In the genomic region with DNA sequence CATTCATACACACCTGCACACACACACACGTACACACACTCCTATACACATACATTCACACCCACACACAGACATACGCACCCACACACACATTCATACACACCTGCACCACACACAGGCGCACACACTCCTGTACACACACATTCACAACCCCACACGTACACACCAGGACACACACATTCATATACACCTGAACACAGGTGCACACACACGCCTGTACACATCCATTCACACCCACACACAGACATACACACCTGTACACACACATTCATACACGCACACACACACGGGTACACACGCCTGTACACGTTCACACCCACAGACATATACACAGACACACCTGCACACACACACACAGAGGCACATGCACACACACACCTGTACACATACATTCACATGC, we compare ENCODE assay signal across 2 cellular contexts.
TF ChIP-seq lines count a peak whose summit lies in the region.

No MANE protein-coding gene starts in this region.

TF ChIP-seq in HepG2, 621 proteins besides CTCF, POLR2A, EP300 and RAD21:
- TF ChIP-seq, protein P1, sequence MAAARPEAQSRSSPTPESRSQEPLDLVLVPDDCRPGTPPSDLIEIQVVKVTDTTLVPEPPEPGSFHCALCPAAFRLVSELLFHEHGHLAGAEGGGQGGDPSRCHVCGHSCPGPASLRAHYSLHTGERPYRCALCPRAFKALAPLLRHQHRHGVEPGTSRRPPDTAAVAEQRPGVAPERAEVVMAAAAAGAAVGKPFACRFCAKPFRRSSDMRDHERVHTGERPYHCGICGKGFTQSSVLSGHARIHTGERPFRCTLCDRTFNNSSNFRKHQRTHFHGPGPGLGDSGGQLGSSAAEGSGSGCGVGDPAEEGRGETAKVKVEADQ (CRISPR knock-in tag; IDR thresholded peaks at IDR 0.05; ENCODE audit: borderline replicate concordance): no peak
- TF ChIP-seq, protein P2, sequence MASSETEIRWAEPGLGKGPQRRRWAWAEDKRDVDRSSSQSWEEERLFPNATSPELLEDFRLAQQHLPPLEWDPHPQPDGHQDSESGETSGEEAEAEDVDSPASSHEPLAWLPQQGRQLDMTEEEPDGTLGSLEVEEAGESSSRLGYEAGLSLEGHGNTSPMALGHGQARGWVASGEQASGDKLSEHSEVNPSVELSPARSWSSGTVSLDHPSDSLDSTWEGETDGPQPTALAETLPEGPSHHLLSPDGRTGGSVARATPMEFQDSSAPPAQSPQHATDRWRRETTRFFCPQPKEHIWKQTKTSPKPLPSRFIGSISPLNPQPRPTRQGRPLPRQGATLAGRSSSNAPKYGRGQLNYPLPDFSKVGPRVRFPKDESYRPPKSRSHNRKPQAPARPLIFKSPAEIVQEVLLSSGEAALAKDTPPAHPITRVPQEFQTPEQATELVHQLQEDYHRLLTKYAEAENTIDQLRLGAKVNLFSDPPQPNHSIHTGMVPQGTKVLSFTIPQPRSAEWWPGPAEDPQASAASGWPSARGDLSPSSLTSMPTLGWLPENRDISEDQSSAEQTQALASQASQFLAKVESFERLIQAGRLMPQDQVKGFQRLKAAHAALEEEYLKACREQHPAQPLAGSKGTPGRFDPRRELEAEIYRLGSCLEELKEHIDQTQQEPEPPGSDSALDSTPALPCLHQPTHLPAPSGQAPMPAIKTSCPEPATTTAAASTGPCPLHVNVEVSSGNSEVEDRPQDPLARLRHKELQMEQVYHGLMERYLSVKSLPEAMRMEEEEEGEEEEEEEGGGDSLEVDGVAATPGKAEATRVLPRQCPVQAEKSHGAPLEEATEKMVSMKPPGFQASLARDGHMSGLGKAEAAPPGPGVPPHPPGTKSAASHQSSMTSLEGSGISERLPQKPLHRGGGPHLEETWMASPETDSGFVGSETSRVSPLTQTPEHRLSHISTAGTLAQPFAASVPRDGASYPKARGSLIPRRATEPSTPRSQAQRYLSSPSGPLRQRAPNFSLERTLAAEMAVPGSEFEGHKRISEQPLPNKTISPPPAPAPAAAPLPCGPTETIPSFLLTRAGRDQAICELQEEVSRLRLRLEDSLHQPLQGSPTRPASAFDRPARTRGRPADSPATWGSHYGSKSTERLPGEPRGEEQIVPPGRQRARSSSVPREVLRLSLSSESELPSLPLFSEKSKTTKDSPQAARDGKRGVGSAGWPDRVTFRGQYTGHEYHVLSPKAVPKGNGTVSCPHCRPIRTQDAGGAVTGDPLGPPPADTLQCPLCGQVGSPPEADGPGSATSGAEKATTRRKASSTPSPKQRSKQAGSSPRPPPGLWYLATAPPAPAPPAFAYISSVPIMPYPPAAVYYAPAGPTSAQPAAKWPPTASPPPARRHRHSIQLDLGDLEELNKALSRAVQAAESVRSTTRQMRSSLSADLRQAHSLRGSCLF (CRISPR knock-in tag; IDR thresholded peaks at IDR 0.05; ENCODE audit: borderline replicate concordance): no peak
- no peak for TF ChIP-seq KLF16 (CRISPR knock-in tag; IDR thresholded peaks at IDR 0.05)
- no peak for TF ChIP-seq ASH2L (IDR thresholded peaks at IDR 0.05; ENCODE audit: insufficient read length, low read depth, low read length)
- TF ChIP-seq, protein P3, sequence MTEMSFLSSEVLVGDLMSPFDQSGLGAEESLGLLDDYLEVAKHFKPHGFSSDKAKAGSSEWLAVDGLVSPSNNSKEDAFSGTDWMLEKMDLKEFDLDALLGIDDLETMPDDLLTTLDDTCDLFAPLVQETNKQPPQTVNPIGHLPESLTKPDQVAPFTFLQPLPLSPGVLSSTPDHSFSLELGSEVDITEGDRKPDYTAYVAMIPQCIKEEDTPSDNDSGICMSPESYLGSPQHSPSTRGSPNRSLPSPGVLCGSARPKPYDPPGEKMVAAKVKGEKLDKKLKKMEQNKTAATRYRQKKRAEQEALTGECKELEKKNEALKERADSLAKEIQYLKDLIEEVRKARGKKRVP (CRISPR knock-in tag; IDR thresholded peaks at IDR 0.05): no peak
- no peak for TF ChIP-seq RBM39 (IDR thresholded peaks at IDR 0.05; ENCODE audit: low read depth, low read length, poor library complexity, severe bottlenecking)
- TF ChIP-seq HNF4G (IDR thresholded peaks at IDR 0.05; ENCODE audit: borderline replicate concordance, low read depth, low read length): no peak
- no peak for TF ChIP-seq HNF4G (CRISPR knock-in tag; IDR thresholded peaks at IDR 0.05; ENCODE audit: borderline replicate concordance, low read depth)
- TF ChIP-seq, protein P4, sequence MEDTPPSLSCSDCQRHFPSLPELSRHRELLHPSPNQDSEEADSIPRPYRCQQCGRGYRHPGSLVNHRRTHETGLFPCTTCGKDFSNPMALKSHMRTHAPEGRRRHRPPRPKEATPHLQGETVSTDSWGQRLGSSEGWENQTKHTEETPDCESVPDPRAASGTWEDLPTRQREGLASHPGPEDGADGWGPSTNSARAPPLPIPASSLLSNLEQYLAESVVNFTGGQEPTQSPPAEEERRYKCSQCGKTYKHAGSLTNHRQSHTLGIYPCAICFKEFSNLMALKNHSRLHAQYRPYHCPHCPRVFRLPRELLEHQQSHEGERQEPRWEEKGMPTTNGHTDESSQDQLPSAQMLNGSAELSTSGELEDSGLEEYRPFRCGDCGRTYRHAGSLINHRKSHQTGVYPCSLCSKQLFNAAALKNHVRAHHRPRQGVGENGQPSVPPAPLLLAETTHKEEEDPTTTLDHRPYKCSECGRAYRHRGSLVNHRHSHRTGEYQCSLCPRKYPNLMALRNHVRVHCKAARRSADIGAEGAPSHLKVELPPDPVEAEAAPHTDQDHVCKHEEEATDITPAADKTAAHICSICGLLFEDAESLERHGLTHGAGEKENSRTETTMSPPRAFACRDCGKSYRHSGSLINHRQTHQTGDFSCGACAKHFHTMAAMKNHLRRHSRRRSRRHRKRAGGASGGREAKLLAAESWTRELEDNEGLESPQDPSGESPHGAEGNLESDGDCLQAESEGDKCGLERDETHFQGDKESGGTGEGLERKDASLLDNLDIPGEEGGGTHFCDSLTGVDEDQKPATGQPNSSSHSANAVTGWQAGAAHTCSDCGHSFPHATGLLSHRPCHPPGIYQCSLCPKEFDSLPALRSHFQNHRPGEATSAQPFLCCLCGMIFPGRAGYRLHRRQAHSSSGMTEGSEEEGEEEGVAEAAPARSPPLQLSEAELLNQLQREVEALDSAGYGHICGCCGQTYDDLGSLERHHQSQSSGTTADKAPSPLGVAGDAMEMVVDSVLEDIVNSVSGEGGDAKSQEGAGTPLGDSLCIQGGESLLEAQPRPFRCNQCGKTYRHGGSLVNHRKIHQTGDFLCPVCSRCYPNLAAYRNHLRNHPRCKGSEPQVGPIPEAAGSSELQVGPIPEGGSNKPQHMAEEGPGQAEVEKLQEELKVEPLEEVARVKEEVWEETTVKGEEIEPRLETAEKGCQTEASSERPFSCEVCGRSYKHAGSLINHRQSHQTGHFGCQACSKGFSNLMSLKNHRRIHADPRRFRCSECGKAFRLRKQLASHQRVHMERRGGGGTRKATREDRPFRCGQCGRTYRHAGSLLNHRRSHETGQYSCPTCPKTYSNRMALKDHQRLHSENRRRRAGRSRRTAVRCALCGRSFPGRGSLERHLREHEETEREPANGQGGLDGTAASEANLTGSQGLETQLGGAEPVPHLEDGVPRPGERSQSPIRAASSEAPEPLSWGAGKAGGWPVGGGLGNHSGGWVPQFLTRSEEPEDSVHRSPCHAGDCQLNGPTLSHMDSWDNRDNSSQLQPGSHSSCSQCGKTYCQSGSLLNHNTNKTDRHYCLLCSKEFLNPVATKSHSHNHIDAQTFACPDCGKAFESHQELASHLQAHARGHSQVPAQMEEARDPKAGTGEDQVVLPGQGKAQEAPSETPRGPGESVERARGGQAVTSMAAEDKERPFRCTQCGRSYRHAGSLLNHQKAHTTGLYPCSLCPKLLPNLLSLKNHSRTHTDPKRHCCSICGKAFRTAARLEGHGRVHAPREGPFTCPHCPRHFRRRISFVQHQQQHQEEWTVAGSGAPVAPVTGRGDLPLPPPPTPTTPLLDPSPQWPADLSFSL (CRISPR knock-in tag; IDR thresholded peaks at IDR 0.05): peak; percentile 12; the same call in 1 of the 2 replicates

TF ChIP-seq in H1, 55 proteins besides CTCF, POLR2A, EP300 and RAD21:
- TF ChIP-seq, protein P5, sequence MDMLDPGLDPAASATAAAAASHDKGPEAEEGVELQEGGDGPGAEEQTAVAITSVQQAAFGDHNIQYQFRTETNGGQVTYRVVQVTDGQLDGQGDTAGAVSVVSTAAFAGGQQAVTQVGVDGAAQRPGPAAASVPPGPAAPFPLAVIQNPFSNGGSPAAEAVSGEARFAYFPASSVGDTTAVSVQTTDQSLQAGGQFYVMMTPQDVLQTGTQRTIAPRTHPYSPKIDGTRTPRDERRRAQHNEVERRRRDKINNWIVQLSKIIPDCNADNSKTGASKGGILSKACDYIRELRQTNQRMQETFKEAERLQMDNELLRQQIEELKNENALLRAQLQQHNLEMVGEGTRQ (IDR thresholded peaks at IDR 0.05; ENCODE audit: low read length): no peak
- TF ChIP-seq SP2 (IDR thresholded peaks at IDR 0.05; ENCODE audit: low read length) (no peak), CREB1 (IDR thresholded peaks at IDR 0.05) (no peak), EGR1 (IDR thresholded peaks at IDR 0.05; ENCODE audit: borderline replicate concordance, low read depth, low read length) (no peak), TAF1 (IDR thresholded peaks at IDR 0.05; ENCODE audit: low read depth, low read length) (no peak), SIRT6 (IDR thresholded peaks at IDR 0.05; ENCODE audit: low read length) (no peak), SAP30 (IDR thresholded peaks at IDR 0.05; ENCODE audit: insufficient read depth, insufficient replicate concordance, low read length) (no peak), RXRA (IDR thresholded peaks at IDR 0.05; ENCODE audit: insufficient read depth, low read depth, low read length) (no peak), SP1 (IDR thresholded peaks at IDR 0.05; ENCODE audit: low read depth, low read length) (no peak), SIX5 (IDR thresholded peaks at IDR 0.05; ENCODE audit: low read depth, low read length) (no peak), PHF8 (conservative IDR thresholded peaks at IDR 0.05; ENCODE audit: low read depth, low read length) (no peak), ASH2L (IDR thresholded peaks at IDR 0.05; ENCODE audit: low read length) (no peak)
- TF ChIP-seq, protein P6, sequence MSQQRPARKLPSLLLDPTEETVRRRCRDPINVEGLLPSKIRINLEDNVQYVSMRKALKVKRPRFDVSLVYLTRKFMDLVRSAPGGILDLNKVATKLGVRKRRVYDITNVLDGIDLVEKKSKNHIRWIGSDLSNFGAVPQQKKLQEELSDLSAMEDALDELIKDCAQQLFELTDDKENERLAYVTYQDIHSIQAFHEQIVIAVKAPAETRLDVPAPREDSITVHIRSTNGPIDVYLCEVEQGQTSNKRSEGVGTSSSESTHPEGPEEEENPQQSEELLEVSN (IDR thresholded peaks at IDR 0.05): no peak
- TF ChIP-seq, protein P7, sequence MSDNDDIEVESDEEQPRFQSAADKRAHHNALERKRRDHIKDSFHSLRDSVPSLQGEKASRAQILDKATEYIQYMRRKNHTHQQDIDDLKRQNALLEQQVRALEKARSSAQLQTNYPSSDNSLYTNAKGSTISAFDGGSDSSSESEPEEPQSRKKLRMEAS (IDR thresholded peaks at IDR 0.05): no peak
